ENCODE assay signal across 8 cellular contexts in the genomic region with DNA sequence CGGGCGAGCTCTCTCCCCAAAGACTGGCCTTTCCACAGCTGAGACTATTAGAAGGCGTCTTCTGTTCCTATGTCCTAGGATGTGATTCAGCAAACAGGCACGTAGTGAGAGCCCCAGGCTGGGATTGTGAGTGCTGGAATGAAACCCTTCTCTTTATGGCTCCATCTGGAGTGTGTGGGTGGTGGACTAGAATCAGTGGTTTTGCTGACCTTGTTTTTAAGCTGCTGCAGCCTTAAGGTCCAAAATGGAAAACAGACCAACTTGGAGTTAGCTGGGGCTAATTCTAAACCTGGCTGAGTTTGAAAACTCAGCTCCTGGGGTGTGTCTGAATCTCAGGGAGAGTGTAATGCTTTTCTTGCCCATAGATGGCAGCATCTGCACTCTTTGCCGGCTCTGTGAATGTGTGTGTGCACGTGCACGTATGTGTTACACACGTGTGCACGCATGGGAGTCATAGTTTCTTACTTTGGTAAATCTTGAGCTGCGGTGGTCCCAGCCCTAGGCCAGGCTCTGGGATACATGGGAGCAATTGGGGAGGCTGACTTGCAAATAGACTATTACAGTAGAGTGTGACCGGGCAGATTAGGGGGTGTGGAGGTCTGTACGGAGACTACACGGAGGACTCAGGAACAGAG. TPM values are rescaled to one million over a fixed set of nuclear protein-coding genes. Genes with fewer than 3 reads are reported as not detected.
DNase-seq lines count a peak whose midpoint lies in the region; ATAC-seq, FAIRE-seq and TF ChIP-seq lines count a peak whose summit lies in the region.

No MANE protein-coding gene starts in this region.

- no peaks in the 10 kb centered on the region for H3K9me3 Mint-ChIP-seq in Caco-2 (ENCODE audit: unreplicated experiment)
- no peaks in the 10 kb centered on the region for H3K9me3 Mint-ChIP-seq in activated T-helper 2 cell treated with anti-CD3 and anti-CD28 coated beads, Interferon-gamma antibody, Interleukin-2, Interleukin-4, amounts not matched to agents 10 μg/mL and 5 μg/mL and 100 μg/mL, durations not matched to agents 14 hours and 24 hours and 36 hours

- H3K27ac ChIP-seq in gastroesophageal sphincter = peak overlapping the region; percentile 94 to 98 (median 97)

- WGBS in gastroesophageal sphincter (ENCODE audit: low coverage in 1 of 2), 2 donors = 0 to 8% methylated on average over 3 to 12 of the region's 13 CpGs

- FAIRE-seq in H54 (lab: Jason Lieb, UNC) = peak; percentile 90

- ATAC-seq in gastroesophageal sphincter = peak; percentile 75
- no peak for ATAC-seq in GM21717 (IDR thresholded peaks at IDR 0.05; ENCODE audit: unreplicated experiment)

- H3K36me3 ChIP-seq in Caco-2 (ENCODE audit: control insufficient read depth, insufficient read depth, low read length) (peaks cover 1% of the 10 kb centered on the region; the same call in 1 of the 2 replicates), gastroesophageal sphincter (no peaks in the 10 kb centered on the region)

- POLR2A ChIA-PET in Caco-2 (lab: Charles Lee) = interaction anchor here (1.0 to 1.5 kb wide), 2 partner anchors 9 to 10 kb away, joined by 3 to 6 read pairs; no protein-coding TSS in a partner anchor

- peaks cover 6% of the 10 kb centered on the region for H3K36me3 Mint-ChIP-seq in Caco-2 (ENCODE audit: insufficient read depth, unreplicated experiment)
- no peaks in the 10 kb centered on the region for H3K36me3 Mint-ChIP-seq in activated T-helper 2 cell treated with anti-CD3 and anti-CD28 coated beads, Interferon-gamma antibody, Interleukin-2, Interleukin-4, amounts not matched to agents 10 μg/mL and 5 μg/mL and 100 μg/mL, durations not matched to agents 14 hours and 24 hours and 36 hours (ENCODE audit: low read depth)

- H3K27me3 ChIP-seq in Caco-2 (replicated peaks; ENCODE audit: control insufficient read depth, insufficient read depth, low read length) (no peaks in the 10 kb centered on the region), gastroesophageal sphincter (no peaks in the 10 kb centered on the region)

- H3K4me3 Mint-ChIP-seq in Caco-2 (ENCODE audit: unreplicated experiment) = peak overlapping the region; percentile 50
- H3K4me3 Mint-ChIP-seq in activated T-helper 2 cell treated with anti-CD3 and anti-CD28 coated beads, Interferon-gamma antibody, Interleukin-2, Interleukin-4, amounts not matched to agents 10 μg/mL and 5 μg/mL and 100 μg/mL, durations not matched to agents 14 hours and 24 hours and 36 hours (ENCODE audit: low read depth) = no peak overlapping the region

- TF ChIP-seq EP300 in gastroesophageal sphincter (IDR thresholded peaks at IDR 0.05) = no peak

- peaks cover 34% of the 10 kb centered on the region for H3K4me1 ChIP-seq in Caco-2
- H3K4me1 ChIP-seq in gastroesophageal sphincter = peaks cover 73 to 100% (median 75%) of the 10 kb centered on the region in 3 donors

- H3K4me3 ChIP-seq in Caco-2 (ENCODE audit: low read depth, low read length) = no peak overlapping the region
- no peak overlapping the region for H3K4me3 ChIP-seq in gastroesophageal sphincter

- no peaks in the 10 kb centered on the region for H3K27me3 Mint-ChIP-seq in Caco-2 (ENCODE audit: insufficient read depth, unreplicated experiment)
- peaks cover 4% of the 10 kb centered on the region for H3K27me3 Mint-ChIP-seq in activated T-helper 2 cell treated with anti-CD3 and anti-CD28 coated beads, Interferon-gamma antibody, Interleukin-2, Interleukin-4, amounts not matched to agents 10 μg/mL and 5 μg/mL and 100 μg/mL, durations not matched to agents 14 hours and 24 hours and 36 hours (ENCODE audit: low read depth)

- BruUV-seq in Caco-2 (replicated peaks; lab: Mats Ljungman, UMichigan) = no TSS peak

- intact Hi-C loops in Caco-2 (cut with micrococcal nuclease; ENCODE audit: unreplicated experiment) = loop anchor here (1.0 kb wide), 4 partner anchors 9 to 122 kb away; no protein-coding TSS in a partner anchor
- intact Hi-C loops in activated T-helper 2 cell treated with anti-CD3 and anti-CD28 coated beads, Interferon-gamma antibody, Interleukin-2, Interleukin-4, amounts not matched to agents 10 μg/mL and 5 μg/mL and 100 μg/mL, durations not matched to agents 14 hours and 24 hours and 36 hours (cut with micrococcal nuclease) = loop anchor here (5.0 kb wide), 1 partner anchor 124 kb away; no protein-coding TSS in a partner anchor

- CTCF ChIA-PET in Caco-2 (lab: Charles Lee) = interaction anchor here (0.6 to 2.3 kb wide), 17 partner anchors 8 to 162 kb away, joined by 3 to 42 read pairs (median 5); partner anchors contain the start of genes GSN and RAB14

- peaks cover 36% of the 10 kb centered on the region for H3K4me1 Mint-ChIP-seq in Caco-2 (ENCODE audit: low read depth, unreplicated experiment)
- H3K4me1 Mint-ChIP-seq in activated T-helper 2 cell treated with anti-CD3 and anti-CD28 coated beads, Interferon-gamma antibody, Interleukin-2, Interleukin-4, amounts not matched to agents 10 μg/mL and 5 μg/mL and 100 μg/mL, durations not matched to agents 14 hours and 24 hours and 36 hours (ENCODE audit: low read depth) = peaks cover 9% of the 10 kb centered on the region

- TF ChIP-seq CTCF in Caco-2 (IDR thresholded peaks at IDR 0.05; ENCODE audit: insufficient read depth in 1 of 2, low read depth in 1 of 2, low read length in 1 of 2, severe bottlenecking in 1 of 2, unreplicated experiment in 1 of 2) (peak; percentile 84 to 88), gastroesophageal sphincter (IDR thresholded peaks at IDR 0.05) (peak; percentile 79 to 94 (median 90))

- DNase-seq in Caco-2 (peak; percentile 70 to 72), H54 (ENCODE audit: insufficient read length, low spot score) (peak; percentile 89), NCI-H69 (lab: John Stamatoyannopoulos, UW) (peak; percentile 81), occipital lobe (lab: John Stamatoyannopoulos, UW) (peak; percentile 85), GM19240 (ENCODE audit: insufficient read length, low spot score) (no peak)
- DNase-seq in activated T-helper 2 cell treated with anti-CD3 and anti-CD28 coated beads, Interferon-gamma antibody, Interleukin-2, Interleukin-4, amounts not matched to agents 10 μg/mL and 5 μg/mL and 100 μg/mL, durations not matched to agents 14 hours and 24 hours and 36 hours (ENCODE audit: low spot score) = peak; percentile 22

- H3K9me3 ChIP-seq in Caco-2 (no peaks in the 10 kb centered on the region), gastroesophageal sphincter (no peaks in the 10 kb centered on the region)

- TF ChIP-seq POLR2A in H54 (IDR thresholded peaks at IDR 0.05; ENCODE audit: low read depth, low read length) (no peak; the same call in 1 of the 2 replicates), gastroesophageal sphincter (IDR thresholded peaks at IDR 0.05) (no peak)

- peak overlapping the region; percentile 79 for H3K27ac Mint-ChIP-seq in Caco-2 (ENCODE audit: unreplicated experiment)
- H3K27ac Mint-ChIP-seq in activated T-helper 2 cell treated with anti-CD3 and anti-CD28 coated beads, Interferon-gamma antibody, Interleukin-2, Interleukin-4, amounts not matched to agents 10 μg/mL and 5 μg/mL and 100 μg/mL, durations not matched to agents 14 hours and 24 hours and 36 hours = no peak overlapping the region

RNA-seq across cellular contexts. Expression of gene GSN, which starts 10.7 kb away (rescaled TPM):
- total RNA-seq in Caco-2 (2022) (99.6 and 100 TPM in 2 replicates), gastroesophageal sphincter (1,000 to 10,000 TPM; 2,362 to 3,466 (median 3,146) TPM), occipital lobe (28.5 TPM)
- 1.1 and 1.9 TPM in 2 replicates for total RNA-seq in activated T-helper 2 cell treated with anti-CD3 and anti-CD28 coated beads, Interferon-gamma antibody, Interleukin-2, Interleukin-4, amounts not matched to agents 10 μg/mL and 5 μg/mL and 100 μg/mL, durations not matched to agents 14 hours and 24 hours and 36 hours

Comparison
In these comparisons a context has a peak if more than half of its experiments do, and no peak if none do; other contexts are left out.
1. RNA of gene GSN, which starts 10.7 kb away (total RNA-seq): 2,362 to 3,466 TPM in gastroesophageal sphincter; 99.6 to 100 TPM in Caco-2, 28.5 TPM in occipital lobe (single experiment) and 1.1 to 1.9 TPM in activated T-helper 2 cell treated with anti-CD3 and anti-CD28 coated beads, Interferon-gamma antibody, Interleukin-2, Interleukin-4, amounts not matched to agents 10 μg/mL and 5 μg/mL and 100 μg/mL, durations not matched to agents 14 hours and 24 hours and 36 hours; every median in the first group is over 10 times any median in the second.